Comparison of ENCODE assay signal across 9 cellular contexts in the genomic region with DNA sequence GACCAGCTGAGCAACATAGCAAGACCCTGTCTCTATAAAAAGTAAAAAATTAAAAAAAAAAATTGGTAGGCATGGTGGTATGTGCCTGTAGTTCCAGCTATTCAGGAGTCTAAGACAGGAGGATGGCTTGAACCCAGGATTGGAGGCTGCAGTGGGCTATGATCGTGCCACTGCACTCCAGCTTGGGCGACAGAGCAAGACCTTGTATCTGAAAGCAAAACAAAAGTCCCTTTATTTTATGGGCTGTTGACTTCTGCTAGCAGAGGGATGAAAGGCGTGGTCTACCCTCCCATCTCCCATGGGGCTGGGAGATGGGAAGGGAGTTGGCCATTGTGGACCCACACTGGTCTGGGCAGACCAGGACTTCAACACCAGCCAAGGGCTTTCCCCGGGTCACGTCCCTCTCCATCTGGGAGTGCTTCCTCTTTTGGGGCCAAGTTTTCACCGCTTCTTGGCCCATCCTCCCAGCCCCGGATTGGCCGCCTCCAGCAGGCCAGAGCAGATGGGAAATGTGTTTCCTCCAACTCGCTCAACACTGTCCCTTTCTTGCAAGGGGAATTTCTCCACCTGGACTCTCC. TPM values are rescaled to one million over a fixed set of nuclear protein-coding genes. Genes with fewer than 3 reads are reported as not detected.
DNase-seq lines count a peak whose midpoint lies in the region; ATAC-seq and TF ChIP-seq lines count a peak whose summit lies in the region.
"Had no signal": no experiment of that assay in that cellular context is flagged by ENCODE, and none has a peak within 500 bp of the region (broad histone marks: within the 10 kb centered on the region; RNA-seq: fewer than 3 reads in every experiment).

No MANE protein-coding gene starts in this region.

- H3K27me3 ChIP-seq in PC-9 (ENCODE audit: insufficient read depth, low read depth), result no peaks in the 10 kb centered on the region
- no peaks in the 10 kb centered on the region for H3K27me3 ChIP-seq in testis
- H3K27me3 ChIP-seq: ascending aorta had no signal

- WGBS in testis, 2 donors, result 41 to 47% methylated on average over 9 of the region's 9 CpGs

- BruUV-seq in PC-9 (replicated peaks; lab: Mats Ljungman, UMichigan), result TSS peak; percentile 37

- H3K27ac ChIP-seq in PC-9 (no peak overlapping the region), testis (no peak overlapping the region)
- H3K27ac ChIP-seq: ascending aorta, KMS-11 had no signal

- H3K36me3 ChIP-seq in PC-9 (ENCODE audit: low read depth) (no peaks in the 10 kb centered on the region), testis (ENCODE audit: low read depth, missing control alignments) (no peaks in the 10 kb centered on the region)
- H3K36me3 ChIP-seq: ascending aorta had no signal

- peaks cover 5% of the 10 kb centered on the region; the same call in 1 of the 2 replicates for H3K4me1 ChIP-seq in PC-9 (replicated peaks; ENCODE audit: insufficient read depth)
- H3K4me1 ChIP-seq in testis, result peaks cover 9% of the 10 kb centered on the region

- no peak for TF ChIP-seq CTCF in PC-9 (conservative IDR thresholded peaks at IDR 0.05)
- no peak for TF ChIP-seq CTCF in testis (IDR thresholded peaks at IDR 0.05)

- no peaks in the 10 kb centered on the region for H4K20me1 ChIP-seq in PC-9 (ENCODE audit: insufficient read depth)

- DNase-seq in PC-9 (no peak), left cardiac atrium (peak; percentile 51), testis (peak; percentile 46), HT-29 (ENCODE audit: low spot score) (no peak), AG08395 (ENCODE audit: low spot score) (no peak)

- TF ChIP-seq POLR2A in GM19193 (IDR thresholded peaks at IDR 0.05; ENCODE audit: extremely low read depth, insufficient read depth, insufficient read length), result peak; percentile 50
- TF ChIP-seq POLR2A in testis (IDR thresholded peaks at IDR 0.05), result no peak

- H3F3A ChIP-seq in PC-9 (ENCODE audit: insufficient read depth, low read depth), result no peaks in the 10 kb centered on the region

- H2AFZ ChIP-seq in PC-9, result no peak overlapping the region

- H3K4me3 ChIP-seq in PC-9, result no peak overlapping the region
- no peak overlapping the region for H3K4me3 ChIP-seq in testis
- H3K4me3 ChIP-seq: ascending aorta had no signal

- peaks cover 15% of the 10 kb centered on the region for H3K79me2 ChIP-seq in PC-9 (ENCODE audit: low read depth)

- H3K9me2 ChIP-seq in PC-9 (ENCODE audit: insufficient read depth), result no peaks in the 10 kb centered on the region

- H3K9me3 ChIP-seq in PC-9 (ENCODE audit: insufficient read depth, low read depth), result no peaks in the 10 kb centered on the region
- no peaks in the 10 kb centered on the region for H3K9me3 ChIP-seq in testis
- H3K9me3 ChIP-seq: ascending aorta had no signal

- POLR2A ChIA-PET in PC-9 (lab: Charles Lee; ENCODE audit: unreplicated experiment), result interaction anchor here (0.6 kb wide), 1 partner anchor 94 kb away, joined by 10 read pairs; no protein-coding TSS in a partner anchor

- intact Hi-C loops in PC-9 (cut with micrococcal nuclease; ENCODE audit: unreplicated experiment) (no loop called here), left cardiac atrium (cut with DNase I) (no loop called here), testis (cut with DNase I; ENCODE audit: low total_unique reads) (no loop called here)

- CTCF ChIA-PET in PC-9 (lab: Charles Lee), result no interaction called here

- no peak overlapping the region for H3K4me2 ChIP-seq in PC-9
- H3K4me2 ChIP-seq: KMS-11 had no signal

- ATAC-seq in left cardiac atrium (peak; percentile 49 to 54), GM21381 (IDR thresholded peaks at IDR 0.05; ENCODE audit: unreplicated experiment) (no peak)

RNA-seq across cellular contexts. Expression of a gene that starts 2.2 kb away (rescaled TPM):
- total RNA-seq in PC-9 (2021) (8.4 and 11.2 TPM in 2 replicates), left cardiac atrium (under 1 TPM; 0.29 to 0.71 TPM), testis (1 to 10 TPM; 5.7 to 8.4 TPM)
- 3.1 TPM for polyA plus RNA-seq in testis (ENCODE audit: insufficient read depth, low read depth, low replicate concordance)
- total RNA-seq in HT-29 (2014; rRNA removed; shearing (Covaris generic)), result 3.0 and 3.1 TPM in 2 replicates
- total RNA-seq: ascending aorta had no signal

RNA-seq across cellular contexts. Expression of a gene that starts 26.5 kb away (rescaled TPM):
- total RNA-seq in PC-9 (2021), result not detected in 2 replicates
- 1 to 10 TPM in 1 of 2 donors, under 1 TPM in 1; 0.94 to 4.2 TPM for total RNA-seq in left cardiac atrium
- 100 to 1,000 TPM; 217 to 277 TPM for total RNA-seq in testis
- polyA plus RNA-seq in testis (ENCODE audit: insufficient read depth, low read depth, low replicate concordance), result 205 TPM
- total RNA-seq in HT-29 (2014; rRNA removed; shearing (Covaris generic)), result not detected in 2 replicates

RNA-seq across cellular contexts. Expression of a gene that starts 47.0 kb away (rescaled TPM):
- total RNA-seq in PC-9 (2021), result not detected in 2 replicates
- 1 to 10 TPM; 1.1 to 1.9 TPM for total RNA-seq in left cardiac atrium
- 1 to 10 TPM; 1.9 to 3.2 TPM for total RNA-seq in testis
- 2.9 TPM for polyA plus RNA-seq in testis (ENCODE audit: insufficient read depth, low read depth, low replicate concordance)
- total RNA-seq in HT-29 (2014; rRNA removed; shearing (Covaris generic)), result not detected in 2 replicates

Comparison
In these comparisons a context has a peak if more than half of its experiments do, and no peak if none do; other contexts are left out.
1. DNase-seq: peak in left cardiac atrium (single experiment) and testis (single experiment); none in PC-9 (0 of 2), HT-29 (single experiment) and AG08395 (single experiment).
2. RNA of a gene that starts 26.5 kb away (total RNA-seq): 217 to 277 TPM in testis; 0.94 to 4.2 TPM in left cardiac atrium, not detected in PC-9 and not detected in HT-29; every median in the first group is over 10 times any median in the second.